ENCODE assay signal across 23 cellular contexts in genomic region chr6:15549371-15549770, GRCh38.
"Had no signal": no experiment of that assay in that cellular context is flagged by ENCODE, and none has a peak within 500 bp of the region (broad histone marks: within the 10 kb centered on the region; RNA-seq: fewer than 3 reads in every experiment).

No MANE protein-coding gene starts in this region.

- H3K36me3 ChIP-seq: colonic mucosa, gastroesophageal sphincter, heart left ventricle, lower lobe of right lung, right lobe of liver, transverse colon, uterus had no signal

- DNase-seq: activated CD4-positive, alpha-beta memory T cell treated with anti-CD3 and anti-CD28 coated beads for 36 hours; activated CD4-positive, alpha-beta T cell treated with anti-CD3 and anti-CD28 coated beads for 36 hours; activated effector memory CD4-positive, alpha-beta T cell treated with Interleukin-2 at 50 U/mL for 16 hours; activated naive CD4-positive, alpha-beta T cell treated with anti-CD3 and anti-CD28 coated beads for 36 hours; activated naive CD8-positive, alpha-beta T cell treated with anti-CD3 and anti-CD28 coated beads, Interleukin-2, amount 10 ng/mL, durations not matched to agents 7 days and 5 days; activated T-cell treated with anti-CD3 and anti-CD28 coated beads, Interleukin-2, amount 50 U/mL, for 72 hours; amniotic stem cell; colonic mucosa; heart left ventricle; islet precursor cell; lower lobe of right lung; naive thymus-derived CD4-positive, alpha-beta T cell; occipital lobe; right lobe of liver; stimulated activated CD4-positive, alpha-beta T cell treated with anti-CD3 and anti-CD28 coated beads, Interleukin-2, amount 100 ng/mL, for 24 hours; transverse colon; uterus had no signal

- H3K27me3 Mint-ChIP-seq: activated CD4-positive, alpha-beta memory T cell treated with anti-CD3 and anti-CD28 coated beads for 36 hours; activated CD4-positive, alpha-beta T cell treated with anti-CD3 and anti-CD28 coated beads for 36 hours; activated naive CD8-positive, alpha-beta T cell treated with anti-CD3 and anti-CD28 coated beads, Interleukin-2, amount 10 ng/mL, durations not matched to agents 7 days and 5 days; naive thymus-derived CD4-positive, alpha-beta T cell had no signal

- H3K9me3 ChIP-seq: colonic mucosa, gastroesophageal sphincter, heart left ventricle, lower lobe of right lung, right lobe of liver, transverse colon, uterus had no signal

- H3K4me3 ChIP-seq: colonic mucosa, gastroesophageal sphincter, heart left ventricle, lower lobe of right lung, right lobe of liver, skin epidermis, transverse colon, uterus had no signal

- H3K9me3 Mint-ChIP-seq: activated T-cell treated with anti-CD3 and anti-CD28 coated beads, Interleukin-2, amount 50 U/mL, for 72 hours; neural crest cell; stimulated activated effector memory CD8-positive, alpha-beta T cell treated with anti-CD3 and anti-CD28 coated beads, Interleukin-12 subunit alpha, Interleukin-12 subunit beta, amount 100 ng/mL, for 72 hours; T-helper 2 cell treated with Interferon-gamma antibody and Interleukin-4, amounts not matched to agents 5 μg/mL and 100 μg/mL, for 36 hours had no signal

- H3K36me3 Mint-ChIP-seq: stimulated activated effector memory CD8-positive, alpha-beta T cell treated with anti-CD3 and anti-CD28 coated beads, Interleukin-12 subunit alpha, Interleukin-12 subunit beta, amount 100 ng/mL, for 72 hours had no signal

- ATAC-seq: activated CD4-positive, alpha-beta T cell treated with anti-CD3 and anti-CD28 coated beads for 36 hours; activated T-cell treated with anti-CD3 and anti-CD28 coated beads, Interleukin-2, amount 50 U/mL, for 72 hours; gastroesophageal sphincter; heart left ventricle; lower lobe of right lung; naive thymus-derived CD4-positive, alpha-beta T cell; right lobe of liver; stimulated activated effector memory CD8-positive, alpha-beta T cell treated with anti-CD3 and anti-CD28 coated beads, Interleukin-12 subunit alpha, Interleukin-12 subunit beta, amount 100 ng/mL, for 72 hours had no signal

- H3K4me3 Mint-ChIP-seq: activated CD4-positive, alpha-beta memory T cell treated with anti-CD3 and anti-CD28 coated beads for 36 hours; activated CD4-positive, alpha-beta T cell treated with anti-CD3 and anti-CD28 coated beads for 36 hours; activated naive CD4-positive, alpha-beta T cell treated with anti-CD3 and anti-CD28 coated beads for 36 hours; activated naive CD8-positive, alpha-beta T cell treated with anti-CD3 and anti-CD28 coated beads, Interleukin-2, amount 10 ng/mL, durations not matched to agents 7 days and 5 days; activated T-cell treated with anti-CD3 and anti-CD28 coated beads, Interleukin-2, amount 50 U/mL, for 72 hours; naive thymus-derived CD4-positive, alpha-beta T cell; neural crest cell; stimulated activated effector memory CD8-positive, alpha-beta T cell treated with anti-CD3 and anti-CD28 coated beads, Interleukin-12 subunit alpha, Interleukin-12 subunit beta, amount 100 ng/mL, for 72 hours; T-helper 2 cell treated with Interferon-gamma antibody and Interleukin-4, amounts not matched to agents 5 μg/mL and 100 μg/mL, for 36 hours had no signal

- H3K4me1 ChIP-seq: colonic mucosa, right lobe of liver, uterus had no signal

- H3K27ac Mint-ChIP-seq: activated CD4-positive, alpha-beta memory T cell treated with anti-CD3 and anti-CD28 coated beads for 36 hours; activated CD4-positive, alpha-beta T cell treated with anti-CD3 and anti-CD28 coated beads for 36 hours; activated naive CD4-positive, alpha-beta T cell treated with anti-CD3 and anti-CD28 coated beads for 36 hours; activated naive CD8-positive, alpha-beta T cell treated with anti-CD3 and anti-CD28 coated beads, Interleukin-2, amount 10 ng/mL, durations not matched to agents 7 days and 5 days; activated T-cell treated with anti-CD3 and anti-CD28 coated beads, Interleukin-2, amount 50 U/mL, for 72 hours; naive thymus-derived CD4-positive, alpha-beta T cell; stimulated activated effector memory CD8-positive, alpha-beta T cell treated with anti-CD3 and anti-CD28 coated beads, Interleukin-12 subunit alpha, Interleukin-12 subunit beta, amount 100 ng/mL, for 72 hours; T-helper 2 cell treated with Interferon-gamma antibody and Interleukin-4, amounts not matched to agents 5 μg/mL and 100 μg/mL, for 36 hours had no signal

- H3K27me3 ChIP-seq: colonic mucosa, gastroesophageal sphincter, heart left ventricle, right lobe of liver, transverse colon, uterus had no signal

- H3K27ac ChIP-seq: colonic mucosa, epithelial cell of prostate, gastroesophageal sphincter, heart left ventricle, lower lobe of right lung, right lobe of liver, skin epidermis, transverse colon, uterus had no signal
